Comparison of ENCODE assay signal across 1 cellular context in genomic region chr1:32400876-32401631, GRCh38.
TF ChIP-seq lines count a peak whose summit lies in the region.

No MANE protein-coding gene starts in this region.

TF ChIP-seq in HepG2, 621 proteins besides CTCF, POLR2A, EP300 and RAD21 (continued from another document and continues in another):
- TF ChIP-seq ZNF574 (CRISPR knock-in tag; IDR thresholded peaks at IDR 0.05) (peak; percentile 67), SNRNP70 (IDR thresholded peaks at IDR 0.05; ENCODE audit: low read depth, low read length) (no peak), MED1 (CRISPR knock-in tag; IDR thresholded peaks at IDR 0.05) (0 out of 2 replicates have a peak, but pooled peaks have one; percentile 15), HNRNPK (IDR thresholded peaks at IDR 0.05; ENCODE audit: low read depth, low read length, poor library complexity, severe bottlenecking) (no peak), MEIS2 (CRISPR knock-in tag; IDR thresholded peaks at IDR 0.05) (no peak), TAF1 (CRISPR knock-in tag; IDR thresholded peaks at IDR 0.05) (no peak), RORA (CRISPR knock-in tag; IDR thresholded peaks at IDR 0.05) (no peak), TFAP4 (IDR thresholded peaks at IDR 0.05; ENCODE audit: borderline replicate concordance, low read depth) (no peak), ZFX (CRISPR knock-in tag; IDR thresholded peaks at IDR 0.05; ENCODE audit: low read depth) (no peak), NR2F6 (IDR thresholded peaks at IDR 0.05) (no peak), NR2F6 (CRISPR knock-in tag; IDR thresholded peaks at IDR 0.05) (no peak), ZGPAT (CRISPR knock-in tag; IDR thresholded peaks at IDR 0.05) (0 out of 2 replicates have a peak, but pooled peaks have one; percentile 46), AGO1 (IDR thresholded peaks at IDR 0.05; ENCODE audit: low read depth, low read length, poor library complexity, severe bottlenecking) (no peak), ZNF264 (CRISPR knock-in tag; IDR thresholded peaks at IDR 0.05) (no peak), NCOA1 (CRISPR knock-in tag; IDR thresholded peaks at IDR 0.05) (no peak), ZNF205 (CRISPR knock-in tag; IDR thresholded peaks at IDR 0.05) (peak; percentile 43; the same call in 1 of the 2 replicates), ZNF333 (CRISPR knock-in tag; IDR thresholded peaks at IDR 0.05; ENCODE audit: borderline replicate concordance) (no peak), ZFAT (CRISPR knock-in tag; conservative IDR thresholded peaks at IDR 0.05) (no peak), ATF7-NPFF (CRISPR knock-in tag; IDR thresholded peaks at IDR 0.05; ENCODE audit: low read depth) (no peak), PLRG1 (conservative IDR thresholded peaks at IDR 0.05) (no peak), ZNF546 (CRISPR knock-in tag; conservative IDR thresholded peaks at IDR 0.05) (no peak), ZNF770 (CRISPR knock-in tag; IDR thresholded peaks at IDR 0.05) (no peak), ZNF460 (CRISPR knock-in tag; IDR thresholded peaks at IDR 0.05; ENCODE audit: borderline replicate concordance) (peak; percentile 88), ZNF782 (CRISPR knock-in tag; IDR thresholded peaks at IDR 0.05; ENCODE audit: borderline replicate concordance) (no peak), ZNF20 (CRISPR knock-in tag; IDR thresholded peaks at IDR 0.05) (no peak), SIN3B (IDR thresholded peaks at IDR 0.05; ENCODE audit: low read length) (no peak), TARDBP (CRISPR knock-in tag; IDR thresholded peaks at IDR 0.05) (peak; percentile 49; the same call in 1 of the 2 replicates), NR2F1 (CRISPR knock-in tag; IDR thresholded peaks at IDR 0.05) (no peak), BORCS8-MEF2B (CRISPR knock-in tag; IDR thresholded peaks at IDR 0.05) (0 out of 2 replicates have a peak, but pooled peaks have one; percentile 64), ZNF687 (CRISPR knock-in tag; IDR thresholded peaks at IDR 0.05) (peak; percentile 55), STAT6 (CRISPR knock-in tag; IDR thresholded peaks at IDR 0.05; ENCODE audit: borderline replicate concordance) (0 out of 2 replicates have a peak, but pooled peaks have one; percentile 21), ZFP62 (CRISPR knock-in tag; IDR thresholded peaks at IDR 0.05) (no peak), ZFY (CRISPR knock-in tag; IDR thresholded peaks at IDR 0.05) (peak; percentile 32; the same call in 1 of the 2 replicates), GATAD2A (CRISPR knock-in tag; IDR thresholded peaks at IDR 0.05) (0 out of 2 replicates have a peak, but pooled peaks have one; percentile 29), THAP8 (CRISPR knock-in tag; IDR thresholded peaks at IDR 0.05; ENCODE audit: borderline replicate concordance) (no peak), SRSF9 (IDR thresholded peaks at IDR 0.05; ENCODE audit: borderline replicate concordance, insufficient read depth, low read depth, low read length, poor library complexity, severe bottlenecking) (no peak), ZFP41 (CRISPR knock-in tag; IDR thresholded peaks at IDR 0.05; ENCODE audit: borderline replicate concordance) (no peak), FOXM1 (CRISPR knock-in tag; IDR thresholded peaks at IDR 0.05) (no peak), REPIN1 (CRISPR knock-in tag; IDR thresholded peaks at IDR 0.05; ENCODE audit: borderline replicate concordance, low read depth) (0 out of 2 replicates have a peak, but pooled peaks have one; percentile 34), GABPB1 (CRISPR knock-in tag; IDR thresholded peaks at IDR 0.05) (0 out of 2 replicates have a peak, but pooled peaks have one; percentile 22), HDAC6 (IDR thresholded peaks at IDR 0.05; ENCODE audit: low read depth, low read length) (no peak), ZNF605 (CRISPR knock-in tag; IDR thresholded peaks at IDR 0.05) (no peak), ZNF274 (CRISPR knock-in tag; IDR thresholded peaks at IDR 0.05) (0 out of 2 replicates have a peak, but pooled peaks have one; percentile 28), SP2 (CRISPR knock-in tag; IDR thresholded peaks at IDR 0.05) (no peak), ARID5B (CRISPR knock-in tag; IDR thresholded peaks at IDR 0.05) (0 out of 2 replicates have a peak, but pooled peaks have one; percentile 13), SNAPC5 (CRISPR knock-in tag; IDR thresholded peaks at IDR 0.05; ENCODE audit: borderline replicate concordance) (no peak), SALL1 (CRISPR knock-in tag; IDR thresholded peaks at IDR 0.05) (peak; percentile 24; the same call in 1 of the 2 replicates), ZNF570 (CRISPR knock-in tag; IDR thresholded peaks at IDR 0.05; ENCODE audit: borderline replicate concordance) (no peak), FIP1L1 (IDR thresholded peaks at IDR 0.05; ENCODE audit: borderline replicate concordance, insufficient read depth, low read depth, low read length) (no peak)
